1 cellular context compared by ENCODE assay signal in the genomic region with DNA sequence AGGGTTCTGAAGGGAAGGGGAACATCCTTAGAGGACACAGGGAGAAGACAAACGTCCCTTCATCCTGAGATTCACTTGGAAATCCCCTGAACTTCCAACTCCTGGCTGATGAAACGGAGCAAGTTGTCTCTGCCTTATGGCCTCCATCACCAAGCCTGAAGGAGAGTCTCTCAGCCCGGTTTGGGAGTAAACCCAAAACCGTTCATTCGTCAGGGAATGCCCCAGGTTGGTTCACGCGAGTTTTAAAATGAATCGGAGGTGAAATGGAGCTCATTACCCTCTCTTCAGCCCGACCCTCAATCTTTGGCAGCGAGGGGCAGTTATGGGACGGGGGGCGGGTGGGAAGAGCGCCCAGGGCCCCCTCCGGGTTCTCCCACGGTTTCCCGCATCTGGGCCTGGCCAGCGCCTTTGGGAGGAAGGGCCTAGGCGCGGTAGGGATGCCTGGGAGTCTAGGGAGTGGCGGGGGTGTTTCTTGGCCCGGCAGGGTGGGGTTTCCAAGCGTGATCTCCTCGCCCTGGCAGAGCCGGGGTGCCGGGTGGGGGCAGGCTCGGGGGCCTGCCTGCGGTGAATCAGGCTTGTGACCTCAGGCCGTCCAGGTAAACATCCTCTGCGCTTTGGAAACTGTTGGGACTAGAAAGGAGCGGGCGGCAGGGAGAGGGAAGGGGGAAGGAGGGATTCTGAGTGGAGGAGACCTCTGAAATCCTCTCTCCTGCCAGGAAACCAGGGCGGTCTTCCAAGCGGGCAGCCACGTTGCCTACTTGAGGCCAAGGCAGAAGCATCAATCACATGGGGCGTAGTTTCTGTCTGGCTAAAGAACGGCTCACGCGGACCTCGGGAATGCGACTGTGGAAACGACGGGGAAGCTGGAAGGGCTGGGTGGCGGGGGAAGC.
TF ChIP-seq lines count a peak whose summit lies in the region.

No MANE protein-coding gene starts in this region.

TF ChIP-seq in K562, 482 proteins besides CTCF, POLR2A, EP300 and RAD21:
- TF ChIP-seq, protein P1, sequence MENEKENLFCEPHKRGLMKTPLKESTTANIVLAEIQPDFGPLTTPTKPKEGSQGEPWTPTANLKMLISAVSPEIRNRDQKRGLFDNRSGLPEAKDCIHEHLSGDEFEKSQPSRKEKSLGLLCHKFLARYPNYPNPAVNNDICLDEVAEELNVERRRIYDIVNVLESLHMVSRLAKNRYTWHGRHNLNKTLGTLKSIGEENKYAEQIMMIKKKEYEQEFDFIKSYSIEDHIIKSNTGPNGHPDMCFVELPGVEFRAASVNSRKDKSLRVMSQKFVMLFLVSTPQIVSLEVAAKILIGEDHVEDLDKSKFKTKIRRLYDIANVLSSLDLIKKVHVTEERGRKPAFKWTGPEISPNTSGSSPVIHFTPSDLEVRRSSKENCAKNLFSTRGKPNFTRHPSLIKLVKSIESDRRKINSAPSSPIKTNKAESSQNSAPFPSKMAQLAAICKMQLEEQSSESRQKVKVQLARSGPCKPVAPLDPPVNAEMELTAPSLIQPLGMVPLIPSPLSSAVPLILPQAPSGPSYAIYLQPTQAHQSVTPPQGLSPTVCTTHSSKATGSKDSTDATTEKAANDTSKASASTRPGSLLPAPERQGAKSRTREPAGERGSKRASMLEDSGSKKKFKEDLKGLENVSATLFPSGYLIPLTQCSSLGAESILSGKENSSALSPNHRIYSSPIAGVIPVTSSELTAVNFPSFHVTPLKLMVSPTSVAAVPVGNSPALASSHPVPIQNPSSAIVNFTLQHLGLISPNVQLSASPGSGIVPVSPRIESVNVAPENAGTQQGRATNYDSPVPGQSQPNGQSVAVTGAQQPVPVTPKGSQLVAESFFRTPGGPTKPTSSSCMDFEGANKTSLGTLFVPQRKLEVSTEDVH (IDR thresholded peaks at IDR 0.05; ENCODE audit: low read depth, partially characterized antibody), result no peak
- TF ChIP-seq LCOR (CRISPR knock-in tag; IDR thresholded peaks at IDR 0.05) (no peak), SMARCB1 (IDR thresholded peaks at IDR 0.05; ENCODE audit: insufficient read length, low read depth) (no peak), NUFIP1 (IDR thresholded peaks at IDR 0.05; ENCODE audit: partially characterized antibody) (no peak), EZH2 (IDR thresholded peaks at IDR 0.05; ENCODE audit: borderline replicate concordance, low read depth, low read length) (peak; percentile 71; the same call in 1 of the 2 replicates)
